ENCODE assay signal across 1 cellular context in genomic region chr4:185128272-185129119, GRCh38.
TF ChIP-seq lines count a peak whose summit lies in the region.

No MANE protein-coding gene starts in this region.

TF ChIP-seq in H1, 55 proteins besides CTCF, POLR2A, EP300 and RAD21:
- TF ChIP-seq PHF8 (conservative IDR thresholded peaks at IDR 0.05; ENCODE audit: low read depth, low read length): peak; percentile 12; the same call in 1 of the 2 replicates
- no peak for TF ChIP-seq YY1 (IDR thresholded peaks at IDR 0.05; ENCODE audit: low read depth, low read length)
- no peak for TF ChIP-seq USF2 (IDR thresholded peaks at IDR 0.05; ENCODE audit: low read length)
- TF ChIP-seq CHD1 (IDR thresholded peaks at IDR 0.05; ENCODE audit: low read depth, low read length): no peak
- TF ChIP-seq RXRA (IDR thresholded peaks at IDR 0.05; ENCODE audit: insufficient read depth, low read depth, low read length): no peak
- no peak for TF ChIP-seq ATF2 (IDR thresholded peaks at IDR 0.05; ENCODE audit: low read length)
- no peak for TF ChIP-seq SIX5 (IDR thresholded peaks at IDR 0.05; ENCODE audit: low read depth, low read length)
- peak; percentile 90 for TF ChIP-seq ASH2L (IDR thresholded peaks at IDR 0.05; ENCODE audit: low read length)
- TF ChIP-seq, protein P1, sequence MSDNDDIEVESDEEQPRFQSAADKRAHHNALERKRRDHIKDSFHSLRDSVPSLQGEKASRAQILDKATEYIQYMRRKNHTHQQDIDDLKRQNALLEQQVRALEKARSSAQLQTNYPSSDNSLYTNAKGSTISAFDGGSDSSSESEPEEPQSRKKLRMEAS (IDR thresholded peaks at IDR 0.05): peak; percentile 57
- TF ChIP-seq KDM1A (IDR thresholded peaks at IDR 0.05; ENCODE audit: borderline replicate concordance, low read length): 0 out of 2 replicates have a peak, but pooled peaks have one; percentile 14
- TF ChIP-seq SP2 (IDR thresholded peaks at IDR 0.05; ENCODE audit: low read length): no peak
- TF ChIP-seq POU5F1 (IDR thresholded peaks at IDR 0.05; ENCODE audit: low read depth, low read length): no peak
- no peak; a peak in 1 of 4 replicates for TF ChIP-seq HDAC2 (IDR thresholded peaks at IDR 0.05; ENCODE audit: borderline replicate concordance in 1 of 2, low read depth in 2 of 2, low read length in 2 of 2)
- TF ChIP-seq RNF2 (IDR thresholded peaks at IDR 0.05; ENCODE audit: borderline replicate concordance, low read depth, low read length, missing control alignments, poor library complexity, severe bottlenecking): no peak
- TF ChIP-seq KDM5A (IDR thresholded peaks at IDR 0.05; ENCODE audit: low read length): no peak
- TF ChIP-seq GABPA (IDR thresholded peaks at IDR 0.05; ENCODE audit: borderline replicate concordance, insufficient read depth, low read length): no peak
- TF ChIP-seq CHD2 (IDR thresholded peaks at IDR 0.05; ENCODE audit: low read length): no peak
- peak; percentile 37; the same call in 1 of the 2 replicates for TF ChIP-seq SUZ12 (IDR thresholded peaks at IDR 0.05; ENCODE audit: low read length)
- TF ChIP-seq EGR1 (IDR thresholded peaks at IDR 0.05; ENCODE audit: borderline replicate concordance, low read depth, low read length): no peak
- no peak for TF ChIP-seq CBX8 (IDR thresholded peaks at IDR 0.05; ENCODE audit: borderline replicate concordance, low read depth, low read length)
- no peak for TF ChIP-seq TBP (IDR thresholded peaks at IDR 0.05; ENCODE audit: low read depth, low read length)
- no peak for TF ChIP-seq ZNF274 (IDR thresholded peaks at IDR 0.05; ENCODE audit: borderline replicate concordance, extremely low read depth, low read length)
- TF ChIP-seq HDAC6 (IDR thresholded peaks at IDR 0.05; ENCODE audit: low read depth, low read length): no peak
- TF ChIP-seq SIRT6 (IDR thresholded peaks at IDR 0.05; ENCODE audit: low read length): no peak
- no peak for TF ChIP-seq CEBPB (IDR thresholded peaks at IDR 0.05; ENCODE audit: low read depth, low read length)
- no peak for TF ChIP-seq SAP30 (IDR thresholded peaks at IDR 0.05; ENCODE audit: insufficient read depth, insufficient replicate concordance, low read length)
- TF ChIP-seq SRF (IDR thresholded peaks at IDR 0.05; ENCODE audit: low read depth, low read length): 0 out of 2 replicates have a peak, but pooled peaks have one; percentile 1
- peak; percentile 2 for TF ChIP-seq NANOG (IDR thresholded peaks at IDR 0.05; ENCODE audit: insufficient read depth, low read depth, low read length, poor library complexity, severe bottlenecking)
- TF ChIP-seq SP1 (IDR thresholded peaks at IDR 0.05; ENCODE audit: low read depth, low read length): no peak
- TF ChIP-seq, protein P2, sequence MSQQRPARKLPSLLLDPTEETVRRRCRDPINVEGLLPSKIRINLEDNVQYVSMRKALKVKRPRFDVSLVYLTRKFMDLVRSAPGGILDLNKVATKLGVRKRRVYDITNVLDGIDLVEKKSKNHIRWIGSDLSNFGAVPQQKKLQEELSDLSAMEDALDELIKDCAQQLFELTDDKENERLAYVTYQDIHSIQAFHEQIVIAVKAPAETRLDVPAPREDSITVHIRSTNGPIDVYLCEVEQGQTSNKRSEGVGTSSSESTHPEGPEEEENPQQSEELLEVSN (IDR thresholded peaks at IDR 0.05): peak; percentile 86
- TF ChIP-seq BRCA1 (IDR thresholded peaks at IDR 0.05; ENCODE audit: low read depth, low read length): no peak
- TF ChIP-seq SP4 (IDR thresholded peaks at IDR 0.05; ENCODE audit: low read length): no peak
- no peak for TF ChIP-seq RFX5 (IDR thresholded peaks at IDR 0.05; ENCODE audit: borderline replicate concordance, low read depth, low read length)
- no peak for TF ChIP-seq JUND (IDR thresholded peaks at IDR 0.05; ENCODE audit: low read length)
- TF ChIP-seq TAF1 (IDR thresholded peaks at IDR 0.05; ENCODE audit: low read depth, low read length): peak; percentile 25; the same call in 1 of the 2 replicates
- TF ChIP-seq GTF2F1 (IDR thresholded peaks at IDR 0.05; ENCODE audit: borderline replicate concordance, low read depth, low read length): no peak
- peak; percentile 46 for TF ChIP-seq KDM4A (IDR thresholded peaks at IDR 0.05; ENCODE audit: low read depth, low read length, severe bottlenecking)
- peak; percentile 10; the same call in 1 of the 2 replicates for TF ChIP-seq CREB1 (IDR thresholded peaks at IDR 0.05)
- TF ChIP-seq FOSL1 (IDR thresholded peaks at IDR 0.05; ENCODE audit: insufficient read depth, low read depth, low read length): no peak
- no peak for TF ChIP-seq NRF1 (IDR thresholded peaks at IDR 0.05; ENCODE audit: low read depth, low read length)
- TF ChIP-seq MAFK (IDR thresholded peaks at IDR 0.05; ENCODE audit: low read depth, low read length): no peak
- TF ChIP-seq, protein P3, sequence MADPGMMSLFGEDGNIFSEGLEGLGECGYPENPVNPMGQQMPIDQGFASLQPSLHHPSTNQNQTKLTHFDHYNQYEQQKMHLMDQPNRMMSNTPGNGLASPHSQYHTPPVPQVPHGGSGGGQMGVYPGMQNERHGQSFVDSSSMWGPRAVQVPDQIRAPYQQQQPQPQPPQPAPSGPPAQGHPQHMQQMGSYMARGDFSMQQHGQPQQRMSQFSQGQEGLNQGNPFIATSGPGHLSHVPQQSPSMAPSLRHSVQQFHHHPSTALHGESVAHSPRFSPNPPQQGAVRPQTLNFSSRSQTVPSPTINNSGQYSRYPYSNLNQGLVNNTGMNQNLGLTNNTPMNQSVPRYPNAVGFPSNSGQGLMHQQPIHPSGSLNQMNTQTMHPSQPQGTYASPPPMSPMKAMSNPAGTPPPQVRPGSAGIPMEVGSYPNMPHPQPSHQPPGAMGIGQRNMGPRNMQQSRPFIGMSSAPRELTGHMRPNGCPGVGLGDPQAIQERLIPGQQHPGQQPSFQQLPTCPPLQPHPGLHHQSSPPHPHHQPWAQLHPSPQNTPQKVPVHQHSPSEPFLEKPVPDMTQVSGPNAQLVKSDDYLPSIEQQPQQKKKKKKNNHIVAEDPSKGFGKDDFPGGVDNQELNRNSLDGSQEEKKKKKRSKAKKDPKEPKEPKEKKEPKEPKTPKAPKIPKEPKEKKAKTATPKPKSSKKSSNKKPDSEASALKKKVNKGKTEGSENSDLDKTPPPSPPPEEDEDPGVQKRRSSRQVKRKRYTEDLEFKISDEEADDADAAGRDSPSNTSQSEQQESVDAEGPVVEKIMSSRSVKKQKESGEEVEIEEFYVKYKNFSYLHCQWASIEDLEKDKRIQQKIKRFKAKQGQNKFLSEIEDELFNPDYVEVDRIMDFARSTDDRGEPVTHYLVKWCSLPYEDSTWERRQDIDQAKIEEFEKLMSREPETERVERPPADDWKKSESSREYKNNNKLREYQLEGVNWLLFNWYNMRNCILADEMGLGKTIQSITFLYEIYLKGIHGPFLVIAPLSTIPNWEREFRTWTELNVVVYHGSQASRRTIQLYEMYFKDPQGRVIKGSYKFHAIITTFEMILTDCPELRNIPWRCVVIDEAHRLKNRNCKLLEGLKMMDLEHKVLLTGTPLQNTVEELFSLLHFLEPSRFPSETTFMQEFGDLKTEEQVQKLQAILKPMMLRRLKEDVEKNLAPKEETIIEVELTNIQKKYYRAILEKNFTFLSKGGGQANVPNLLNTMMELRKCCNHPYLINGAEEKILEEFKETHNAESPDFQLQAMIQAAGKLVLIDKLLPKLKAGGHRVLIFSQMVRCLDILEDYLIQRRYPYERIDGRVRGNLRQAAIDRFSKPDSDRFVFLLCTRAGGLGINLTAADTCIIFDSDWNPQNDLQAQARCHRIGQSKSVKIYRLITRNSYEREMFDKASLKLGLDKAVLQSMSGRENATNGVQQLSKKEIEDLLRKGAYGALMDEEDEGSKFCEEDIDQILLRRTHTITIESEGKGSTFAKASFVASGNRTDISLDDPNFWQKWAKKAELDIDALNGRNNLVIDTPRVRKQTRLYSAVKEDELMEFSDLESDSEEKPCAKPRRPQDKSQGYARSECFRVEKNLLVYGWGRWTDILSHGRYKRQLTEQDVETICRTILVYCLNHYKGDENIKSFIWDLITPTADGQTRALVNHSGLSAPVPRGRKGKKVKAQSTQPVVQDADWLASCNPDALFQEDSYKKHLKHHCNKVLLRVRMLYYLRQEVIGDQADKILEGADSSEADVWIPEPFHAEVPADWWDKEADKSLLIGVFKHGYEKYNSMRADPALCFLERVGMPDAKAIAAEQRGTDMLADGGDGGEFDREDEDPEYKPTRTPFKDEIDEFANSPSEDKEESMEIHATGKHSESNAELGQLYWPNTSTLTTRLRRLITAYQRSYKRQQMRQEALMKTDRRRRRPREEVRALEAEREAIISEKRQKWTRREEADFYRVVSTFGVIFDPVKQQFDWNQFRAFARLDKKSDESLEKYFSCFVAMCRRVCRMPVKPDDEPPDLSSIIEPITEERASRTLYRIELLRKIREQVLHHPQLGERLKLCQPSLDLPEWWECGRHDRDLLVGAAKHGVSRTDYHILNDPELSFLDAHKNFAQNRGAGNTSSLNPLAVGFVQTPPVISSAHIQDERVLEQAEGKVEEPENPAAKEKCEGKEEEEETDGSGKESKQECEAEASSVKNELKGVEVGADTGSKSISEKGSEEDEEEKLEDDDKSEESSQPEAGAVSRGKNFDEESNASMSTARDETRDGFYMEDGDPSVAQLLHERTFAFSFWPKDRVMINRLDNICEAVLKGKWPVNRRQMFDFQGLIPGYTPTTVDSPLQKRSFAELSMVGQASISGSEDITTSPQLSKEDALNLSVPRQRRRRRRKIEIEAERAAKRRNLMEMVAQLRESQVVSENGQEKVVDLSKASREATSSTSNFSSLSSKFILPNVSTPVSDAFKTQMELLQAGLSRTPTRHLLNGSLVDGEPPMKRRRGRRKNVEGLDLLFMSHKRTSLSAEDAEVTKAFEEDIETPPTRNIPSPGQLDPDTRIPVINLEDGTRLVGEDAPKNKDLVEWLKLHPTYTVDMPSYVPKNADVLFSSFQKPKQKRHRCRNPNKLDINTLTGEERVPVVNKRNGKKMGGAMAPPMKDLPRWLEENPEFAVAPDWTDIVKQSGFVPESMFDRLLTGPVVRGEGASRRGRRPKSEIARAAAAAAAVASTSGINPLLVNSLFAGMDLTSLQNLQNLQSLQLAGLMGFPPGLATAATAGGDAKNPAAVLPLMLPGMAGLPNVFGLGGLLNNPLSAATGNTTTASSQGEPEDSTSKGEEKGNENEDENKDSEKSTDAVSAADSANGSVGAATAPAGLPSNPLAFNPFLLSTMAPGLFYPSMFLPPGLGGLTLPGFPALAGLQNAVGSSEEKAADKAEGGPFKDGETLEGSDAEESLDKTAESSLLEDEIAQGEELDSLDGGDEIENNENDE (IDR thresholded peaks at IDR 0.05; ENCODE audit: insufficient replicate concordance, low read length): no peak
- no peak for TF ChIP-seq TCF12 (IDR thresholded peaks at IDR 0.05; ENCODE audit: low read depth, low read length)
- no peak for TF ChIP-seq BACH1 (IDR thresholded peaks at IDR 0.05; ENCODE audit: low read length)
- TF ChIP-seq BCL11A (IDR thresholded peaks at IDR 0.05; ENCODE audit: low read depth in 2 of 2, low read length in 2 of 2): no peak
- TF ChIP-seq CBX5 (IDR thresholded peaks at IDR 0.05; ENCODE audit: low read depth, low read length): no peak
- no peak for TF ChIP-seq JUN (IDR thresholded peaks at IDR 0.05; ENCODE audit: low read depth, low read length)
- no peak for TF ChIP-seq EZH2 (IDR thresholded peaks at IDR 0.05; ENCODE audit: low read depth, low read length, severe bottlenecking)
- no peak for TF ChIP-seq ATF3 (IDR thresholded peaks at IDR 0.05; ENCODE audit: insufficient read depth, low read depth, low read length)
- no peak for TF ChIP-seq RBBP5 (IDR thresholded peaks at IDR 0.05; ENCODE audit: borderline replicate concordance, low read depth, low read length)
- no peak for TF ChIP-seq CTBP2 (IDR thresholded peaks at IDR 0.05; ENCODE audit: borderline replicate concordance, insufficient read depth, insufficient read length, low read length)
- TF ChIP-seq SIN3A (conservative IDR thresholded peaks at IDR 0.05 in 1 of 2, IDR thresholded peaks at IDR 0.05 in 1 of 2; ENCODE audit: low read depth in 1 of 2, low read length in 2 of 2): no peak
- TF ChIP-seq TEAD4 (IDR thresholded peaks at IDR 0.05; ENCODE audit: low read depth, low read length): 0 out of 2 replicates have a peak, but pooled peaks have one; percentile 2
- no peak for TF ChIP-seq TAF7 (optimal IDR thresholded peaks at IDR 0.05; ENCODE audit: borderline replicate concordance, low read depth, low read length)
- TF ChIP-seq POLR2AphosphoS5 (IDR thresholded peaks at IDR 0.05; ENCODE audit: low read depth, low read length): no peak
